ENCODE assay signal across 22 cellular contexts in the genomic region with DNA sequence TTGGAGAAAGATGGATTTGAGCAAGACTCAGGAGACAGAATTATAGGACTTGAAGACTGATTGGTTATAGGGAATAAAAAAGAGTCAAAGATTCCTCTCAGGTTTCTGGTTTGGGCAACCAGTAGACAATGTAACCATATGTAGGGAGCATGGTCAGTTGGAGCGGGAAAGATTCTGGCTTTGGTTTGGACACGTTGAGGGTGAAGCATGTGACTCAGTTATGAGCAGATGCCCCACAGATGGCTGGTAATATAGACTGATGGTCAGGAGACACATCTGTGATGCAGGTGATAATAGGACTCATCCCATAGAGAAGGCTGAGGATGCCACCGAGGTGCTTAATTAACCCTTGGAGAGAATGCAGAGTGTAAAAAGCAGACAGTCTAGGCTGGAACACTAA.
"Had no signal": no experiment of that assay in that cellular context is flagged by ENCODE, and none has a peak within 500 bp of the region (broad histone marks: within the 10 kb centered on the region; RNA-seq: fewer than 3 reads in every experiment).

No MANE protein-coding gene starts in this region.

- H3K27me3 ChIP-seq: adrenal gland, breast epithelium had no signal

- DNase-seq: activated CD4-positive, alpha-beta T cell treated with anti-CD3 and anti-CD28 coated beads for 4 hours; activated CD4-positive, alpha-beta T cell treated with anti-CD3 and anti-CD28 coated beads, Interleukin-2, amount 50 U/mL, for 48 hours; activated CD8-positive, alpha-beta memory T cell treated with anti-CD3 and anti-CD28 coated beads, Interleukin-2, amount 10 ng/mL, durations not matched to agents 7 days and 5 days; activated effector memory CD4-positive, alpha-beta T cell treated with Interleukin-2 at 50 U/mL for 16 hours; activated naive CD4-positive, alpha-beta T cell; activated T-cell treated with anti-CD3 and anti-CD28 coated beads, Interleukin-2, amount 50 U/mL, for 24 hours; adrenal gland; aorta; central memory CD4-positive, alpha-beta T cell; MM.1S; NCI-H1436 treated with DMSO at 0.1 percent for 48 hours; NCI-H187; NCI-H2081; NCI-H524; PC-3; SHP77 treated with DMSO at 0.1 percent for 48 hours had no signal

- H3K27ac ChIP-seq: adrenal gland, breast epithelium had no signal

- H3K4me3 Mint-ChIP-seq: activated CD8-positive, alpha-beta memory T cell treated with anti-CD3 and anti-CD28 coated beads, Interleukin-2, amount 10 ng/mL, durations not matched to agents 7 days and 5 days; activated T-cell treated with anti-CD3 and anti-CD28 coated beads, Interleukin-2, amount 50 U/mL, for 24 hours; T-helper 1 cell treated with Interleukin-12 subunit alpha and Interleukin-12 subunit beta and Interleukin-4 antibody, amounts not matched to agents 30 μg/mL and 1 μg/mL, for 36 hours had no signal

- H3K4me1 ChIP-seq: breast epithelium had no signal

- FAIRE-seq: K562, RCC 7860 had no signal

- H3K4me3 ChIP-seq: adrenal gland, breast epithelium, K562 had no signal

- ATAC-seq: activated CD4-positive, CD25-positive, alpha-beta regulatory T cell treated with anti-CD3 and anti-CD28 coated beads, Interleukin-2, amount 50 U/mL, for 24 hours; activated CD8-positive, alpha-beta memory T cell treated with anti-CD3 and anti-CD28 coated beads, Interleukin-2, amount 10 ng/mL, durations not matched to agents 7 days and 5 days; K562; PC-3 had no signal

- H3K27me3 Mint-ChIP-seq: activated naive CD8-positive, alpha-beta T cell; activated T-cell treated with anti-CD3 and anti-CD28 coated beads, Interleukin-2, amount 50 U/mL, for 24 hours had no signal

- H3K9me3 Mint-ChIP-seq: T-helper 1 cell treated with Interleukin-12 subunit alpha and Interleukin-12 subunit beta and Interleukin-4 antibody, amounts not matched to agents 30 μg/mL and 1 μg/mL, for 36 hours had no signal

- H3K36me3 ChIP-seq: adrenal gland, breast epithelium had no signal

- H3K9me3 ChIP-seq: adrenal gland, breast epithelium had no signal
